ENCODE assay signal across 10 cellular contexts in genomic region chr7:51187941-51188340, GRCh38.
A peak's percentile ranks its signal among the peaks of the same experiment; 100 is the strongest.
DNase-seq lines count a peak whose midpoint lies in the region; ATAC-seq and TF ChIP-seq lines count a peak whose summit lies in the region.
"Had no signal": no experiment of that assay in that cellular context is flagged by ENCODE, and none has a peak within 500 bp of the region (broad histone marks: within the 10 kb centered on the region; RNA-seq: fewer than 3 reads in every experiment).

No MANE protein-coding gene starts in this region.

- H3K9me3 Mint-ChIP-seq in activated T-helper 2 cell treated with anti-CD3 and anti-CD28 coated beads, Interferon-gamma antibody, Interleukin-2, Interleukin-4, amounts not matched to agents 10 μg/mL and 5 μg/mL and 100 μg/mL, durations not matched to agents 14 hours and 24 hours and 36 hours, result no peaks in the 10 kb centered on the region

- no peak overlapping the region for H3K4me3 Mint-ChIP-seq in activated T-helper 2 cell treated with anti-CD3 and anti-CD28 coated beads, Interferon-gamma antibody, Interleukin-2, Interleukin-4, amounts not matched to agents 10 μg/mL and 5 μg/mL and 100 μg/mL, durations not matched to agents 14 hours and 24 hours and 36 hours (ENCODE audit: low read depth)

- no peaks in the 10 kb centered on the region for H3K36me3 Mint-ChIP-seq in activated T-helper 2 cell treated with anti-CD3 and anti-CD28 coated beads, Interferon-gamma antibody, Interleukin-2, Interleukin-4, amounts not matched to agents 10 μg/mL and 5 μg/mL and 100 μg/mL, durations not matched to agents 14 hours and 24 hours and 36 hours (ENCODE audit: low read depth)

- H3K4me1 Mint-ChIP-seq in activated T-helper 2 cell treated with anti-CD3 and anti-CD28 coated beads, Interferon-gamma antibody, Interleukin-2, Interleukin-4, amounts not matched to agents 10 μg/mL and 5 μg/mL and 100 μg/mL, durations not matched to agents 14 hours and 24 hours and 36 hours (ENCODE audit: low read depth), result no peaks in the 10 kb centered on the region

- no peak overlapping the region for H3K27ac ChIP-seq in vagina

- H3K4me3 ChIP-seq in vagina, result no peak overlapping the region

- H3K4me1 ChIP-seq in vagina, result no peaks in the 10 kb centered on the region

- no peak for TF ChIP-seq CTCF in vagina (IDR thresholded peaks at IDR 0.05)

- no peaks in the 10 kb centered on the region for H3K27me3 Mint-ChIP-seq in activated T-helper 2 cell treated with anti-CD3 and anti-CD28 coated beads, Interferon-gamma antibody, Interleukin-2, Interleukin-4, amounts not matched to agents 10 μg/mL and 5 μg/mL and 100 μg/mL, durations not matched to agents 14 hours and 24 hours and 36 hours (ENCODE audit: low read depth)

- no peak for TF ChIP-seq POLR2A in vagina (IDR thresholded peaks at IDR 0.05)

- H3K9me3 ChIP-seq in vagina, result no peaks in the 10 kb centered on the region

- peak; percentile 63 for ATAC-seq in sciatic nerve
- ATAC-seq in HG02798 (IDR thresholded peaks at IDR 0.05; ENCODE audit: poor library complexity, unreplicated experiment), result no peak

- no peaks in the 10 kb centered on the region for H3K36me3 ChIP-seq in vagina

- intact Hi-C loops in sciatic nerve (cut with DNase I), result loop anchor here (10.0 kb wide), 1 partner anchor 177 kb away; no protein-coding TSS in a partner anchor
- intact Hi-C loops in vagina (cut with DNase I), result no loop called here
- intact Hi-C loops in activated T-helper 2 cell treated with anti-CD3 and anti-CD28 coated beads, Interferon-gamma antibody, Interleukin-2, Interleukin-4, amounts not matched to agents 10 μg/mL and 5 μg/mL and 100 μg/mL, durations not matched to agents 14 hours and 24 hours and 36 hours (cut with micrococcal nuclease), result no loop called here

- H3K27ac Mint-ChIP-seq in activated T-helper 2 cell treated with anti-CD3 and anti-CD28 coated beads, Interferon-gamma antibody, Interleukin-2, Interleukin-4, amounts not matched to agents 10 μg/mL and 5 μg/mL and 100 μg/mL, durations not matched to agents 14 hours and 24 hours and 36 hours, result no peak overlapping the region

- DNase-seq in HT-29 (ENCODE audit: low spot score) (peak; percentile 45), SK-N-DZ (ENCODE audit: low spot score) (peak; percentile 17), hippocampal formation (lab: John Stamatoyannopoulos, UW) (peak; percentile 47 to 66), sciatic nerve (ENCODE audit: low spot score) (no peak), vagina (ENCODE audit: extremely low spot score in 2 of 2) (no peak), SIG-M5 (lab: John Stamatoyannopoulos, UW) (no peak)
- no peak for DNase-seq in activated T-helper 2 cell treated with anti-CD3 and anti-CD28 coated beads, Interferon-gamma antibody, Interleukin-2, Interleukin-4, amounts not matched to agents 10 μg/mL and 5 μg/mL and 100 μg/mL, durations not matched to agents 14 hours and 24 hours and 36 hours (ENCODE audit: low spot score)
- DNase-seq: activated CD4-positive, CD25-positive, alpha-beta regulatory T cell; MV-4-11 had no signal

- no peaks in the 10 kb centered on the region for H3K27me3 ChIP-seq in vagina

Comparison
In these comparisons a context has a peak if more than half of its experiments do, and no peak if none do; other contexts are left out.
1. DNase-seq: peak in HT-29 (single experiment), SK-N-DZ (single experiment) and hippocampal formation (2 of 2); none in sciatic nerve (single experiment), vagina (0 of 2), activated T-helper 2 cell treated with anti-CD3 and anti-CD28 coated beads, Interferon-gamma antibody, Interleukin-2, Interleukin-4, amounts not matched to agents 10 μg/mL and 5 μg/mL and 100 μg/mL, durations not matched to agents 14 hours and 24 hours and 36 hours (single experiment) and SIG-M5 (single experiment).